Comparison of ENCODE assay signal across 13 cellular contexts in genomic region chr16:1230084-1230470, GRCh38. TPM values are rescaled to one million over a fixed set of nuclear protein-coding genes. Genes with fewer than 3 reads are reported as not detected.
"Had no signal": no experiment of that assay in that cellular context is flagged by ENCODE, and none has a peak within 500 bp of the region (broad histone marks: within the 10 kb centered on the region; RNA-seq: fewer than 3 reads in every experiment).

TPSB2 (minus strand) TSS chr16:1230184; CDS start chr16:1229951, 233 bp downstream.

RNA-seq across cellular contexts. Expression of gene TPSB2, which starts in this region (rescaled TPM):
- total RNA-seq: cerebellum, dermis microvascular lymphatic vessel endothelial cell, endodermal cell, endothelial cell of umbilical vein, fibroblast of lung, frontal cortex, lung microvascular endothelial cell, mononuclear cell, neural crest cell, progenitor cell of endocrine pancreas, renal cortical epithelial cell, skeletal muscle tissue, temporal lobe had no signal
- polyA plus RNA-seq: endothelial cell of umbilical vein, fibroblast of lung had no signal
